8 cellular contexts compared by ENCODE assay signal in the genomic region with DNA sequence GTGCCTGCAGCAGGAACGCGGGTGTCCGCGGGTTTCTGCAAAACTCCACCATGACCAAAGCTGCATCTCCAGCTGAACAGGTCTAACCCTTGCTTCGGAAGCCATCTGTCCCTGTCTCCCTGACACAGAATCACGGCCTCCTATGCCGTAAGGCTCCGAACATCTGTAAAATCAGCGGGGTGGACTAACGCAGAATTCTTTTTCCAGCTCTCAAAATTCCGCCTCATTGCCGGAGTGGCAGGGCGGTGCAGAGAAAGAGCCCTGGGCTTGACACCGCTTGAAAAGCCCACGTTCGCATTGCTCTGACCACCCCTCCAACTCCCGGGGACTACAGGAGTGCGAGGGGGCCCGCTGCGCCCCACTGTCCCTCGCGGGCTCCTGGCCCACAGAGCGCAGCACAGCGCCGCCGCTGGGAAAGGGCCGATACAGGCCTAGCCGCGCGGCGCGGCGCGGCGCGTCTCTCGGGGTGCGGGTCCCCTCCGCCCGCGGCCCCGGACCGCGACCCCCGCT.
DNase-seq lines count a peak whose midpoint lies in the region; ATAC-seq and TF ChIP-seq lines count a peak whose summit lies in the region.

No MANE protein-coding gene starts in this region.

- peak overlapping the region; percentile 32 for H3K27ac ChIP-seq in stomach smooth muscle (ENCODE audit: low read length)

- peak overlapping the region; percentile 88 for H3K9ac ChIP-seq in NT2/D1 (ENCODE audit: insufficient read length, low read depth)
- H3K9ac ChIP-seq in stomach smooth muscle (ENCODE audit: low read length in 2 of 2), result peak overlapping the region; percentile 67 to 84

- H3K36me3 ChIP-seq in NT2/D1 (ENCODE audit: insufficient read depth, insufficient read length, low read length), result no peaks in the 10 kb centered on the region
- no peaks in the 10 kb centered on the region for H3K36me3 ChIP-seq in stomach smooth muscle (ENCODE audit: control insufficient read depth in 2 of 2, insufficient read depth in 2 of 2, low read length in 2 of 2)

- peaks cover 18% of the 10 kb centered on the region for H3K27me3 ChIP-seq in NT2/D1 (ENCODE audit: insufficient read depth, insufficient read length)
- H3K27me3 ChIP-seq in stomach smooth muscle (ENCODE audit: control insufficient read depth in 1 of 2, insufficient read depth in 2 of 2, low read length in 2 of 2), result no peaks in the 10 kb centered on the region

- H3K4me3 ChIP-seq in NT2/D1 (ENCODE audit: insufficient read length, low read depth) (peak overlapping the region; percentile 78), cardiac fibroblast (replicated peaks in 1 of 2; ENCODE audit: low read depth in 2 of 2, low read length in 2 of 2) (peak overlapping the region; percentile 73 to 75), stomach smooth muscle (ENCODE audit: low read length in 2 of 2) (peak overlapping the region; percentile 86 to 91)

- no peaks in the 10 kb centered on the region for H3K9me3 ChIP-seq in NT2/D1 (ENCODE audit: insufficient read depth, low read length)
- H3K9me3 ChIP-seq in stomach smooth muscle (ENCODE audit: control insufficient read depth in 2 of 2, low read length in 2 of 2), result no peaks in the 10 kb centered on the region

- ATAC-seq in GM18519 (IDR thresholded peaks at IDR 0.05; ENCODE audit: low FRiP score, unreplicated experiment) (peak; percentile 29), HG02970 (IDR thresholded peaks at IDR 0.05; ENCODE audit: low FRiP score, unreplicated experiment) (peak; percentile 55)

- H3K4me1 ChIP-seq in NT2/D1 (ENCODE audit: insufficient read depth, insufficient read length), result peaks cover 5% of the 10 kb centered on the region
- peaks cover 13% of the 10 kb centered on the region for H3K4me1 ChIP-seq in stomach smooth muscle (ENCODE audit: control insufficient read depth, insufficient read depth, low read length)

- peak; percentile 47 for TF ChIP-seq CTCF in cardiac fibroblast (IDR thresholded peaks at IDR 0.05; ENCODE audit: low read depth, low read length)

- DNase-seq in CD1c-positive myeloid dendritic cell (ENCODE audit: extremely low spot score), result peak; percentile 12
- DNase-seq in NT2/D1 (ENCODE audit: low read depth, low spot score), result no peak
- peak; percentile 39 to 52 for DNase-seq in cardiac fibroblast (ENCODE audit: low read depth in 2 of 2)
- peak; percentile 84 for DNase-seq in left kidney (ENCODE audit: low read depth, low spot score)
- DNase-seq in 8988T, result no peak

Comparison
In these comparisons a context has a peak if more than half of its experiments do, and no peak if none do; other contexts are left out.
1. DNase-seq: peak in CD1c-positive myeloid dendritic cell (single experiment), cardiac fibroblast (2 of 2) and left kidney (single experiment); none in NT2/D1 (single experiment) and 8988T (single experiment).
2. Peak in every context shown above with its lines, with median percentiles within 50 percentile points of each other: H3K4me3 ChIP-seq.